Comparison of ENCODE assay signal across 20 cellular contexts in the genomic region with DNA sequence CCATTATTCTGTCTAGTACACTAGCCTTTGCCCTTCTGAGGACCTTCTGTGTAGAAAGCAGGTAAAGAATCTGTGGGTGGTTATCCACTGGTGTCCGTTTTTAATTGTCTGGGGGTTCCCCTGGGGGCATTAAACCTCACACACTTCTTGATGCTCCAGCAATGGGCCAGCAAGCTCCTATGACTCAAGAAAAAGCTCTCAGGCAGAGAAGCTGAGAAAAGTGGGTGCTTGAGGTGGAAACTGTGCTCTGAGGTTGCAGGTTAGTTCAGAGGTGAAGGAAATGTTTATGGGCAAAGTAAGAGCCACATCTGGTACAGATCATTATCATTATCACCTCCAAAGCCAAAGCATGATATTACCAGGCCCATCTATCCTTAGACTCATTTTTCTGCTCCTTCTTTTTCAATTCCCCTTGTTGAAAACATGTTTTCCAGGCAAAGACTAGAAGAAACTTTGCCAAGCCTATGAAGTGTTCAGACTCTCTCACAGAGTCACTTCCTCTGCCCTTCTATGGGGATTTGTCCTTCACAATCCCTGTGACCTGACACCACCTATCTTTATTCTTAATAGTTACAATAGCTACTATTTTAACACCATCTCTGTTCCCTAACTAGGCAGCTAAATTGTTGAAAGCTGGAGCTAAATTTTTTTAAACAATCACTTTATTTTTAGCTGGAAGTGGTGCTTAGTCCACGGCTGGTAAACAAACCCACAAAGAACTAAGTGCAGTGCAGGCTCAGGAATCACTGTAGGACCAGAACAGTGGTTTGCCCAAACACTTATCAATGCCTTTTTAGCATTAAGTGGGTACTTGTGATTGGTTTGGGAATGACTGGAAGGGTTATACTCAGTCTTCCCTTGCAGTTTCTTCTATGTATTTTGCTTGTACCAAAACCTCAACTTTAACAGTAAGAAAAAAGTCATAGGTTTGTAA.
"Had no signal": no experiment of that assay in that cellular context is flagged by ENCODE, and none has a peak within 500 bp of the region (broad histone marks: within the 10 kb centered on the region; RNA-seq: fewer than 3 reads in every experiment).

No MANE protein-coding gene starts in this region.

- H3K79me2 ChIP-seq: hepatocyte had no signal

- H2AFZ ChIP-seq: hepatocyte had no signal

- H3K4me3 Mint-ChIP-seq: naive thymus-derived CD8-positive, alpha-beta T cell; stimulated activated effector memory CD8-positive, alpha-beta T cell treated with anti-CD3 and anti-CD28 coated beads, Interleukin-12 subunit alpha, Interleukin-12 subunit beta, amount 100 ng/mL, for 72 hours had no signal

- H3K4me3 ChIP-seq: dorsolateral prefrontal cortex, hepatocyte, mucosa of descending colon, ovary, smooth muscle cell, tibial artery had no signal

- H3K4me1 ChIP-seq: tibial artery had no signal

- H3K36me3 Mint-ChIP-seq: naive thymus-derived CD8-positive, alpha-beta T cell; stimulated activated effector memory CD8-positive, alpha-beta T cell treated with anti-CD3 and anti-CD28 coated beads, Interleukin-12 subunit alpha, Interleukin-12 subunit beta, amount 100 ng/mL, for 72 hours had no signal

- H3K27ac Mint-ChIP-seq: naive thymus-derived CD8-positive, alpha-beta T cell; stimulated activated effector memory CD8-positive, alpha-beta T cell treated with anti-CD3 and anti-CD28 coated beads, Interleukin-12 subunit alpha, Interleukin-12 subunit beta, amount 100 ng/mL, for 72 hours had no signal

- H3K27me3 ChIP-seq: hepatocyte, ovary, tibial artery had no signal

- H3K4me1 Mint-ChIP-seq: naive thymus-derived CD8-positive, alpha-beta T cell; stimulated activated effector memory CD8-positive, alpha-beta T cell treated with anti-CD3 and anti-CD28 coated beads, Interleukin-12 subunit alpha, Interleukin-12 subunit beta, amount 100 ng/mL, for 72 hours had no signal

- DNase-seq: cortex of kidney; dorsolateral prefrontal cortex; effector CD8-positive, alpha-beta T cell; foreskin melanocyte; head of caudate nucleus; kidney; left cardiac atrium; left ventricle myocardium superior; naive thymus-derived CD8-positive, alpha-beta T cell; nucleus accumbens; ovary; right cardiac atrium; stimulated activated CD4-positive, alpha-beta T cell treated with anti-CD3 and anti-CD28 coated beads, Interleukin-4, amount 100 ng/mL, for 1 hour; stimulated activated CD8-positive, alpha-beta memory T cell treated with anti-CD3 and anti-CD28 coated beads, Interleukin-4, amount 100 ng/mL, for 48 hours; stimulated activated naive CD8-positive, alpha-beta T cell treated with anti-CD3 and anti-CD28 coated beads, Interleukin-15, Interleukin-2, amounts not matched to agents 100 U/mL and 50 U/mL, for 24 hours; tibial artery had no signal

- ATAC-seq: left cardiac atrium; left ventricle myocardium superior; naive thymus-derived CD8-positive, alpha-beta T cell; right cardiac atrium; stimulated activated effector memory CD8-positive, alpha-beta T cell treated with anti-CD3 and anti-CD28 coated beads, Interleukin-12 subunit alpha, Interleukin-12 subunit beta, amount 100 ng/mL, for 72 hours; stimulated activated naive CD8-positive, alpha-beta T cell treated with anti-CD3 and anti-CD28 coated beads, Interleukin-15, Interleukin-2, amounts not matched to agents 100 U/mL and 50 U/mL, for 24 hours had no signal

- H3K36me3 ChIP-seq: ovary, tibial artery had no signal

- H3K27ac ChIP-seq: dorsolateral prefrontal cortex, hepatocyte, ovary, tibial artery had no signal

- H3K9me3 ChIP-seq: mucosa of descending colon, ovary, tibial artery had no signal

- H3K4me2 ChIP-seq: hepatocyte, smooth muscle cell had no signal
